Comparison of ENCODE assay signal across 19 cellular contexts in the genomic region with DNA sequence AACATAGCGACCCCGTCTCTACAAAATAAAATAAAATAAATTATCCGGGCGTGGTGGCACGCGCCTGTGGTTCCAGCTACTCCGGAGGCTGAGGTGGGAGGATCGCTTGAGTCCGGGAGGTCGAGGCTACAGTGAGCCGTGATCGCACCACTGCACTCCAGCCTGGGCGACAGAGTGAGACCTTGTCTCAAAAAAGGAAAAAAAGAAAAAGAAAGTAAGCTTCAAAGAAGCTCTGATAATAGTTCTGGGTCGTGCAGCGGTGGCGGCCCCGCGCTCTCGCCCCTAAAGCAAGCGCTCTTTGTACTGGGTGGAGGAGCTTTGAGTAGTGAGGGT. TPM values are rescaled to one million over a fixed set of nuclear protein-coding genes. Genes with fewer than 3 reads are reported as not detected.
DNase-seq lines count a peak whose midpoint lies in the region; ATAC-seq and TF ChIP-seq lines count a peak whose summit lies in the region.
"Had no signal": no experiment of that assay in that cellular context is flagged by ENCODE, and none has a peak within 500 bp of the region (broad histone marks: within the 10 kb centered on the region; RNA-seq: fewer than 3 reads in every experiment).

No MANE protein-coding gene starts in this region.

- WGBS in suprapubic skin, result 12% methylated on average over 20 of the region's 20 CpGs

- no peak overlapping the region for H3K27ac Mint-ChIP-seq in activated naive CD8-positive, alpha-beta T cell
- H3K27ac Mint-ChIP-seq in activated naive CD8-positive, alpha-beta T cell treated with anti-CD3 and anti-CD28 coated beads, Interleukin-2, amount 50 U/mL, for 24 hours, result no peak overlapping the region
- no peak overlapping the region for H3K27ac Mint-ChIP-seq in mesothelial cell of epicardium
- H3K27ac Mint-ChIP-seq: naive thymus-derived CD8-positive, alpha-beta T cell had no signal

- H3K27me3 ChIP-seq in ascending aorta (peaks cover 36% of the 10 kb centered on the region), suprapubic skin (peaks cover 98% of the 10 kb centered on the region), MG63 (peaks cover 17% of the 10 kb centered on the region)

- TF ChIP-seq POLR2A in suprapubic skin (IDR thresholded peaks at IDR 0.05), result no peak

- H3K4me1 ChIP-seq in ascending aorta, result peaks cover 9 to 29% of the 10 kb centered on the region in 2 donors
- H3K4me1 ChIP-seq in suprapubic skin, result peaks cover 58% of the 10 kb centered on the region

- H3K36me3 ChIP-seq in ascending aorta (no peaks in the 10 kb centered on the region), suprapubic skin (no peaks in the 10 kb centered on the region), MG63 (no peaks in the 10 kb centered on the region)
- H3K36me3 ChIP-seq: brain microvascular endothelial cell, left lung, transverse colon had no signal

- intact Hi-C loops in ascending aorta (cut with DNase I), result no loop called here

- no peak for TF ChIP-seq EP300 in suprapubic skin (IDR thresholded peaks at IDR 0.05)

- no peaks in the 10 kb centered on the region for H3K9me3 ChIP-seq in ascending aorta
- no peaks in the 10 kb centered on the region for H3K9me3 ChIP-seq in suprapubic skin
- no peaks in the 10 kb centered on the region for H3K9me3 ChIP-seq in MG63
- H3K9me3 ChIP-seq: left lung, transverse colon had no signal

- TF ChIP-seq CTCF in ascending aorta (IDR thresholded peaks at IDR 0.05) (no peak), mesothelial cell of epicardium (IDR thresholded peaks at IDR 0.05; ENCODE audit: unreplicated experiment) (no peak), suprapubic skin (IDR thresholded peaks at IDR 0.05) (no peak)

- peak overlapping the region; percentile 10 for H3K4me3 Mint-ChIP-seq in activated naive CD8-positive, alpha-beta T cell
- H3K4me3 Mint-ChIP-seq in activated naive CD8-positive, alpha-beta T cell treated with anti-CD3 and anti-CD28 coated beads, Interleukin-2, amount 50 U/mL, for 24 hours, result no peak overlapping the region
- peak overlapping the region; percentile 22 for H3K4me3 Mint-ChIP-seq in mesothelial cell of epicardium

- H3K27ac ChIP-seq in ascending aorta (no peak overlapping the region), suprapubic skin (no peak overlapping the region)
- H3K27ac ChIP-seq: brain microvascular endothelial cell, left lung, transverse colon had no signal

- H3K36me3 Mint-ChIP-seq in activated naive CD8-positive, alpha-beta T cell, result peaks cover 2% of the 10 kb centered on the region
- H3K36me3 Mint-ChIP-seq in activated naive CD8-positive, alpha-beta T cell treated with anti-CD3 and anti-CD28 coated beads, Interleukin-2, amount 50 U/mL, for 24 hours (ENCODE audit: low read depth), result no peaks in the 10 kb centered on the region
- H3K36me3 Mint-ChIP-seq in mesothelial cell of epicardium, result no peaks in the 10 kb centered on the region

- DNase-seq in activated naive CD8-positive, alpha-beta T cell treated with anti-CD3 and anti-CD28 coated beads, Interleukin-2, amount 50 U/mL, for 24 hours, result no peak
- DNase-seq in ascending aorta (ENCODE audit: low spot score in 2 of 2), result no peak
- DNase-seq in mesothelial cell of epicardium (ENCODE audit: low spot score in 2 of 2, unreplicated experiment in 2 of 2), result no peak
- DNase-seq in suprapubic skin (ENCODE audit: low spot score in 2 of 2), result no peak
- no peak for DNase-seq in midbrain (lab: John Stamatoyannopoulos, UW)
- no peak for DNase-seq in MG63
- DNase-seq: activated naive CD4-positive, alpha-beta T cell; brain microvascular endothelial cell; GOT3; MM.1S; naive thymus-derived CD8-positive, alpha-beta T cell; NCI-H2029; NCI-H524 treated with DMSO at 0.1 percent for 48 hours; OCI-M1; stimulated activated CD4-positive, alpha-beta T cell treated with anti-CD3 and anti-CD28 coated beads, Interleukin-1b, Interleukin-23, amount 100 ng/mL, for 48 hours; transverse colon had no signal

- peaks cover 23% of the 10 kb centered on the region for H3K4me1 Mint-ChIP-seq in activated naive CD8-positive, alpha-beta T cell (ENCODE audit: low read depth)
- peaks cover 22% of the 10 kb centered on the region for H3K4me1 Mint-ChIP-seq in activated naive CD8-positive, alpha-beta T cell treated with anti-CD3 and anti-CD28 coated beads, Interleukin-2, amount 50 U/mL, for 24 hours
- peaks cover 13% of the 10 kb centered on the region for H3K4me1 Mint-ChIP-seq in mesothelial cell of epicardium

- peaks cover 34% of the 10 kb centered on the region for H3K27me3 Mint-ChIP-seq in activated naive CD8-positive, alpha-beta T cell
- peaks cover 76% of the 10 kb centered on the region for H3K27me3 Mint-ChIP-seq in activated naive CD8-positive, alpha-beta T cell treated with anti-CD3 and anti-CD28 coated beads, Interleukin-2, amount 50 U/mL, for 24 hours
- peaks cover 94% of the 10 kb centered on the region for H3K27me3 Mint-ChIP-seq in mesothelial cell of epicardium (ENCODE audit: low read depth)

- H3K9me3 Mint-ChIP-seq in activated naive CD8-positive, alpha-beta T cell (ENCODE audit: low read depth), result no peaks in the 10 kb centered on the region
- no peaks in the 10 kb centered on the region for H3K9me3 Mint-ChIP-seq in activated naive CD8-positive, alpha-beta T cell treated with anti-CD3 and anti-CD28 coated beads, Interleukin-2, amount 50 U/mL, for 24 hours
- H3K9me3 Mint-ChIP-seq in mesothelial cell of epicardium, result no peaks in the 10 kb centered on the region

- no peak for ATAC-seq in activated naive CD8-positive, alpha-beta T cell treated with anti-CD3 and anti-CD28 coated beads, Interleukin-2, amount 50 U/mL, for 24 hours
- ATAC-seq in HG02938 (IDR thresholded peaks at IDR 0.05; ENCODE audit: unreplicated experiment), result no peak
- ATAC-seq: naive thymus-derived CD8-positive, alpha-beta T cell had no signal

- H3K4me3 ChIP-seq in ascending aorta (peak overlapping the region; percentile 14 to 53), suprapubic skin (peak overlapping the region; percentile 12), MG63 (no peak overlapping the region)
- H3K4me3 ChIP-seq: left lung had no signal

RNA-seq across cellular contexts. Expression of gene TLX3, which starts 6.8 kb away (rescaled TPM):
- not detected for total RNA-seq in ascending aorta
- not detected in 3 replicates for total RNA-seq in mesothelial cell of epicardium
- not detected for total RNA-seq in suprapubic skin
- total RNA-seq in MG63 (2014; rRNA removed; shearing (Covaris generic); ENCODE audit: low replicate concordance), result not detected in 2 replicates
- total RNA-seq: left lung; naive thymus-derived CD8-positive, alpha-beta T cell; transverse colon had no signal
